ENCODE assay signal across 9 cellular contexts in the genomic region with DNA sequence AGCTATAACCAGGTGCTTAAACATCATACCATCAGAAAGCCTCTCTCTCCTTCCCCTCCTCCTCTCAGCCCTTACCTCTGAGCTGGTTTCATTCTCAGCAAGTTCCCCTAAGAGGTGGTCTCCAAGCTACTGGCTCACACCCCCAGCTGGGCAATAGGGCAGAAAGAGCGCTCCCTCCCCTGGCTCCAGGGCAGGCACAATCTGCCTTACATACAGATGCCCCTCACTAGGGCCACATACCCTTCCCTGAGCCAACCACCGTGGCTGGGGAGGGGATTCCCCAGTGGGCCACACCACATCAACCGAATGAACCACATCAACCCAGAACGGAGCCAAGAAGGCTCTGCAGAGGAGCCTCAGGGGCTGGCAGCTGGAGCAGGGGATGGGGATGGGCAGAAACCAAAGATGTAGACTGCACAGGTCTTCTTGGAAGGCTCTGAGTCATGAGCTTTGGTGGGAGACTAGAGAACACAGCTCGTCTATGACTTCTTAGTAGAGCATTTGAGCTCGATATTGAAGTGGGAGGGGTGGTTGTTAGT. TPM values are rescaled to one million over a fixed set of nuclear protein-coding genes. Genes with fewer than 3 reads are reported as not detected.
DNase-seq lines count a peak whose midpoint lies in the region; ATAC-seq, FAIRE-seq and TF ChIP-seq lines count a peak whose summit lies in the region.
"Had no signal": no experiment of that assay in that cellular context is flagged by ENCODE, and none has a peak within 500 bp of the region (broad histone marks: within the 10 kb centered on the region; RNA-seq: fewer than 3 reads in every experiment).

No MANE protein-coding gene starts in this region.

- H3K9me3 ChIP-seq in RWPE2 (ENCODE audit: severe bottlenecking) (peaks cover 3% of the 10 kb centered on the region), kidney (ENCODE audit: control insufficient read depth in 1 of 2, low read length in 2 of 2) (peaks cover 0 to 2% of the 10 kb centered on the region in 2 donors), aorta (ENCODE audit: control insufficient read depth, low read length) (no peaks in the 10 kb centered on the region)
- H3K9me3 ChIP-seq: SJSA1 had no signal

- H3K36me3 ChIP-seq in RWPE2 (ENCODE audit: low read depth) (no peaks in the 10 kb centered on the region), kidney (ENCODE audit: control insufficient read depth in 1 of 2, insufficient read depth in 2 of 2, low read length in 2 of 2) (no peaks in the 10 kb centered on the region), aorta (ENCODE audit: control insufficient read depth in 1 of 2, insufficient read depth in 2 of 2, low read length in 1 of 2) (no peaks in the 10 kb centered on the region)
- H3K36me3 ChIP-seq: SJSA1 had no signal

- H3K27me3 Mint-ChIP-seq in activated naive CD4-positive, alpha-beta T cell treated with anti-CD3 and anti-CD28 coated beads for 36 hours (ENCODE audit: low read depth) = peaks cover 22% of the 10 kb centered on the region
- peaks cover 58% of the 10 kb centered on the region for H3K27me3 Mint-ChIP-seq in stimulated activated naive CD8-positive, alpha-beta T cell treated with anti-CD3 and anti-CD28 coated beads, Interleukin-15, amount 100 ng/mL, for 72 hours

- peak; percentile 47 for ATAC-seq in RWPE2 (ENCODE audit: low read depth)
- ATAC-seq in stimulated activated naive CD8-positive, alpha-beta T cell treated with anti-CD3 and anti-CD28 coated beads, Interleukin-15, amount 100 ng/mL, for 72 hours = peak; percentile 97
- ATAC-seq in aorta (ENCODE audit: low FRiP score) = no peak
- ATAC-seq in HG02973 (IDR thresholded peaks at IDR 0.05; ENCODE audit: unreplicated experiment) = no peak

- FAIRE-seq in kidney (lab: Jason Lieb, UNC) = no peak

- 65 to 71% methylated on average over 6 of the region's 6 CpGs for WGBS in aorta, 2 donors

- CTCF ChIA-PET in activated naive CD4-positive, alpha-beta T cell treated with anti-CD3 and anti-CD28 coated beads for 36 hours (lab: Charles Lee) = interaction anchor here (0.7 to 2.4 kb wide), 4 partner anchors 48 to 121 kb away, joined by 3 to 9 read pairs (median 4); no protein-coding TSS in a partner anchor

- intact Hi-C loops in activated naive CD4-positive, alpha-beta T cell treated with anti-CD3 and anti-CD28 coated beads for 36 hours (cut with micrococcal nuclease) = loop anchor here (5.0 kb wide), 1 partner anchor 103 kb away; no protein-coding TSS in a partner anchor
- intact Hi-C loops in kidney (cut with DNase I) (no loop called here), aorta (cut with DNase I) (no loop called here), dorsolateral prefrontal cortex (cut with DNase I) (no loop called here)

- no peak for TF ChIP-seq CTCF in RWPE2 (IDR thresholded peaks at IDR 0.05; ENCODE audit: poor library complexity, severe bottlenecking)
- TF ChIP-seq CTCF in kidney (IDR thresholded peaks at IDR 0.05; ENCODE audit: borderline replicate concordance, extremely low read depth, insufficient read depth) = no peak
- no peak for TF ChIP-seq CTCF in dorsolateral prefrontal cortex (IDR thresholded peaks at IDR 0.05 in 54 of 56, conservative IDR thresholded peaks at IDR 0.05 in 2 of 56; ENCODE audit: low read depth in 1 of 56, partially characterized antibody in 56 of 56)

- H3K4me1 ChIP-seq in RWPE2 (ENCODE audit: insufficient read depth, poor library complexity, severe bottlenecking) (peaks cover 32% of the 10 kb centered on the region), kidney (ENCODE audit: control insufficient read depth in 1 of 2, insufficient read depth in 1 of 2, low read depth in 1 of 2, low read length in 2 of 2) (no peaks in the 10 kb centered on the region), aorta (ENCODE audit: control insufficient read depth in 1 of 2, insufficient read depth in 2 of 2, low read length in 2 of 2) (no peaks in the 10 kb centered on the region)

- H3K27me3 ChIP-seq in RWPE2 (ENCODE audit: insufficient read depth, poor library complexity, severe bottlenecking) (no peaks in the 10 kb centered on the region), aorta (ENCODE audit: control insufficient read depth in 1 of 2, insufficient read depth in 2 of 2, low read length in 1 of 2) (no peaks in the 10 kb centered on the region), dorsolateral prefrontal cortex (peaks cover 0 to 18% (median 5%) of the 10 kb centered on the region in 45 donors)
- H3K27me3 ChIP-seq: SJSA1 had no signal

- DNase-seq in RWPE2 (ENCODE audit: low spot score) (no peak), kidney (peak; percentile 43), aorta (no peak), dorsolateral prefrontal cortex (no peak)
- peak; percentile 61 for DNase-seq in activated naive CD4-positive, alpha-beta T cell treated with anti-CD3 and anti-CD28 coated beads for 36 hours
- peak; percentile 82 to 90 for DNase-seq in stimulated activated naive CD8-positive, alpha-beta T cell treated with anti-CD3 and anti-CD28 coated beads, Interleukin-15, amount 100 ng/mL, for 72 hours

- H3K4me1 Mint-ChIP-seq in activated naive CD4-positive, alpha-beta T cell treated with anti-CD3 and anti-CD28 coated beads for 36 hours (ENCODE audit: low read depth) = peaks cover 22% of the 10 kb centered on the region
- H3K4me1 Mint-ChIP-seq in stimulated activated naive CD8-positive, alpha-beta T cell treated with anti-CD3 and anti-CD28 coated beads, Interleukin-15, amount 100 ng/mL, for 72 hours = peaks cover 47% of the 10 kb centered on the region

- no peak overlapping the region for H3K9ac ChIP-seq in kidney (ENCODE audit: low read length in 2 of 2)

- H3K4me3 Mint-ChIP-seq in activated naive CD4-positive, alpha-beta T cell treated with anti-CD3 and anti-CD28 coated beads for 36 hours = no peak overlapping the region
- H3K4me3 Mint-ChIP-seq in stimulated activated naive CD8-positive, alpha-beta T cell treated with anti-CD3 and anti-CD28 coated beads, Interleukin-15, amount 100 ng/mL, for 72 hours = peak overlapping the region; percentile 61 to 64
- H3K4me3 Mint-ChIP-seq: immature natural killer cell had no signal

- H3K27ac Mint-ChIP-seq in activated naive CD4-positive, alpha-beta T cell treated with anti-CD3 and anti-CD28 coated beads for 36 hours = no peak overlapping the region
- peak overlapping the region in 1 of 2 donors; percentile 83 for H3K27ac Mint-ChIP-seq in stimulated activated naive CD8-positive, alpha-beta T cell treated with anti-CD3 and anti-CD28 coated beads, Interleukin-15, amount 100 ng/mL, for 72 hours

- H3K4me3 ChIP-seq in RWPE2 (ENCODE audit: severe bottlenecking) = no peak overlapping the region
- H3K4me3 ChIP-seq in kidney (ENCODE audit: low read length in 2 of 2) = no peak overlapping the region
- no peak overlapping the region for H3K4me3 ChIP-seq in aorta (ENCODE audit: low read length in 2 of 2)
- H3K4me3 ChIP-seq in dorsolateral prefrontal cortex = no peak overlapping the region
- H3K4me3 ChIP-seq: SJSA1 had no signal

- peak overlapping the region; percentile 45 for H3K27ac ChIP-seq in RWPE2 (ENCODE audit: poor library complexity, severe bottlenecking)
- no peak overlapping the region for H3K27ac ChIP-seq in kidney (ENCODE audit: low read depth in 2 of 2, low read length in 2 of 2)
- no peak overlapping the region for H3K27ac ChIP-seq in aorta (ENCODE audit: low read depth in 1 of 2, low read length in 2 of 2)
- H3K27ac ChIP-seq in dorsolateral prefrontal cortex = no peak overlapping the region

- H3K9me3 Mint-ChIP-seq in activated naive CD4-positive, alpha-beta T cell treated with anti-CD3 and anti-CD28 coated beads for 36 hours = peaks cover 6% of the 10 kb centered on the region
- H3K9me3 Mint-ChIP-seq in stimulated activated naive CD8-positive, alpha-beta T cell treated with anti-CD3 and anti-CD28 coated beads, Interleukin-15, amount 100 ng/mL, for 72 hours = peaks cover 6 to 11% of the 10 kb centered on the region in 2 donors

- H3K36me3 Mint-ChIP-seq in activated naive CD4-positive, alpha-beta T cell treated with anti-CD3 and anti-CD28 coated beads for 36 hours (ENCODE audit: low read depth) = no peaks in the 10 kb centered on the region
- H3K36me3 Mint-ChIP-seq: immature natural killer cell had no signal

RNA-seq across cellular contexts. Expression of gene FBLN2, which starts 4.6 kb away (rescaled TPM):
- total RNA-seq in activated naive CD4-positive, alpha-beta T cell treated with anti-CD3 and anti-CD28 coated beads for 36 hours = not detected
- total RNA-seq in kidney (43.4 TPM), aorta (100 to 1,000 TPM; 117 to 494 TPM), dorsolateral prefrontal cortex (10 to 100 TPM in 20 of 120 experiments, 1 to 10 TPM in 100; 1.4 to 21.4 (median 5.9) TPM)
- polyA plus RNA-seq in kidney (ENCODE audit: insufficient read depth, low read depth, low replicate concordance) (3.2 TPM), aorta (10 to 100 TPM; 16.7 to 19.9 TPM)

Comparison
In these comparisons a context has a peak if more than half of its experiments do, and no peak if none do; other contexts are left out.
1. ATAC-seq: peak in RWPE2 (single experiment) and stimulated activated naive CD8-positive, alpha-beta T cell treated with anti-CD3 and anti-CD28 coated beads, Interleukin-15, amount 100 ng/mL, for 72 hours (single experiment); none in aorta (single experiment) and HG02973 (single experiment).
2. DNase-seq: peak in activated naive CD4-positive, alpha-beta T cell treated with anti-CD3 and anti-CD28 coated beads for 36 hours (single experiment), kidney (single experiment) and stimulated activated naive CD8-positive, alpha-beta T cell treated with anti-CD3 and anti-CD28 coated beads, Interleukin-15, amount 100 ng/mL, for 72 hours (2 of 2); none in RWPE2 (single experiment), aorta (0 of 2) and dorsolateral prefrontal cortex (0 of 10).